ENCODE assay signal across 1 cellular context in the genomic region with DNA sequence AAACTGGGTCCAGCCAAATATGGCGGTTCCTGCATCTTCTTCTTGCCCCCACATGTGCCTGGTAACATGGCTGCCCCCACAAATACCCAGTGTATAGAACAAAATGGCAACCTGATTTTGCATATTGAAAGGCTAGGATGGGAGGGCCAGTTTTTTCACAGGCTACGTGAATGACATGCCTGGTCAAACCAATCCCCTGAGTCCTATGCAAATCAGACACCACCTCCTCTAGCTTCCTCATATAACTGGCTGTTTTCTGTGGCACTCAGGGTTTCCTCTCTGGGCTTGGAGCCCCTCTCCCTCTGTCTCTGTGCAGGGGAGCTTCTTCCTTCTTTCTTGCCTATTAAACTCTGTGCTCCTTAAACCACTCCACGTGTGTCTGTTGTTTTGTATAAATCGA.
TF ChIP-seq lines count a peak whose summit lies in the region.

No MANE protein-coding gene starts in this region.

TF ChIP-seq in H1, 55 proteins besides CTCF, POLR2A, EP300 and RAD21 (continued from another document):
- TF ChIP-seq, protein P1, sequence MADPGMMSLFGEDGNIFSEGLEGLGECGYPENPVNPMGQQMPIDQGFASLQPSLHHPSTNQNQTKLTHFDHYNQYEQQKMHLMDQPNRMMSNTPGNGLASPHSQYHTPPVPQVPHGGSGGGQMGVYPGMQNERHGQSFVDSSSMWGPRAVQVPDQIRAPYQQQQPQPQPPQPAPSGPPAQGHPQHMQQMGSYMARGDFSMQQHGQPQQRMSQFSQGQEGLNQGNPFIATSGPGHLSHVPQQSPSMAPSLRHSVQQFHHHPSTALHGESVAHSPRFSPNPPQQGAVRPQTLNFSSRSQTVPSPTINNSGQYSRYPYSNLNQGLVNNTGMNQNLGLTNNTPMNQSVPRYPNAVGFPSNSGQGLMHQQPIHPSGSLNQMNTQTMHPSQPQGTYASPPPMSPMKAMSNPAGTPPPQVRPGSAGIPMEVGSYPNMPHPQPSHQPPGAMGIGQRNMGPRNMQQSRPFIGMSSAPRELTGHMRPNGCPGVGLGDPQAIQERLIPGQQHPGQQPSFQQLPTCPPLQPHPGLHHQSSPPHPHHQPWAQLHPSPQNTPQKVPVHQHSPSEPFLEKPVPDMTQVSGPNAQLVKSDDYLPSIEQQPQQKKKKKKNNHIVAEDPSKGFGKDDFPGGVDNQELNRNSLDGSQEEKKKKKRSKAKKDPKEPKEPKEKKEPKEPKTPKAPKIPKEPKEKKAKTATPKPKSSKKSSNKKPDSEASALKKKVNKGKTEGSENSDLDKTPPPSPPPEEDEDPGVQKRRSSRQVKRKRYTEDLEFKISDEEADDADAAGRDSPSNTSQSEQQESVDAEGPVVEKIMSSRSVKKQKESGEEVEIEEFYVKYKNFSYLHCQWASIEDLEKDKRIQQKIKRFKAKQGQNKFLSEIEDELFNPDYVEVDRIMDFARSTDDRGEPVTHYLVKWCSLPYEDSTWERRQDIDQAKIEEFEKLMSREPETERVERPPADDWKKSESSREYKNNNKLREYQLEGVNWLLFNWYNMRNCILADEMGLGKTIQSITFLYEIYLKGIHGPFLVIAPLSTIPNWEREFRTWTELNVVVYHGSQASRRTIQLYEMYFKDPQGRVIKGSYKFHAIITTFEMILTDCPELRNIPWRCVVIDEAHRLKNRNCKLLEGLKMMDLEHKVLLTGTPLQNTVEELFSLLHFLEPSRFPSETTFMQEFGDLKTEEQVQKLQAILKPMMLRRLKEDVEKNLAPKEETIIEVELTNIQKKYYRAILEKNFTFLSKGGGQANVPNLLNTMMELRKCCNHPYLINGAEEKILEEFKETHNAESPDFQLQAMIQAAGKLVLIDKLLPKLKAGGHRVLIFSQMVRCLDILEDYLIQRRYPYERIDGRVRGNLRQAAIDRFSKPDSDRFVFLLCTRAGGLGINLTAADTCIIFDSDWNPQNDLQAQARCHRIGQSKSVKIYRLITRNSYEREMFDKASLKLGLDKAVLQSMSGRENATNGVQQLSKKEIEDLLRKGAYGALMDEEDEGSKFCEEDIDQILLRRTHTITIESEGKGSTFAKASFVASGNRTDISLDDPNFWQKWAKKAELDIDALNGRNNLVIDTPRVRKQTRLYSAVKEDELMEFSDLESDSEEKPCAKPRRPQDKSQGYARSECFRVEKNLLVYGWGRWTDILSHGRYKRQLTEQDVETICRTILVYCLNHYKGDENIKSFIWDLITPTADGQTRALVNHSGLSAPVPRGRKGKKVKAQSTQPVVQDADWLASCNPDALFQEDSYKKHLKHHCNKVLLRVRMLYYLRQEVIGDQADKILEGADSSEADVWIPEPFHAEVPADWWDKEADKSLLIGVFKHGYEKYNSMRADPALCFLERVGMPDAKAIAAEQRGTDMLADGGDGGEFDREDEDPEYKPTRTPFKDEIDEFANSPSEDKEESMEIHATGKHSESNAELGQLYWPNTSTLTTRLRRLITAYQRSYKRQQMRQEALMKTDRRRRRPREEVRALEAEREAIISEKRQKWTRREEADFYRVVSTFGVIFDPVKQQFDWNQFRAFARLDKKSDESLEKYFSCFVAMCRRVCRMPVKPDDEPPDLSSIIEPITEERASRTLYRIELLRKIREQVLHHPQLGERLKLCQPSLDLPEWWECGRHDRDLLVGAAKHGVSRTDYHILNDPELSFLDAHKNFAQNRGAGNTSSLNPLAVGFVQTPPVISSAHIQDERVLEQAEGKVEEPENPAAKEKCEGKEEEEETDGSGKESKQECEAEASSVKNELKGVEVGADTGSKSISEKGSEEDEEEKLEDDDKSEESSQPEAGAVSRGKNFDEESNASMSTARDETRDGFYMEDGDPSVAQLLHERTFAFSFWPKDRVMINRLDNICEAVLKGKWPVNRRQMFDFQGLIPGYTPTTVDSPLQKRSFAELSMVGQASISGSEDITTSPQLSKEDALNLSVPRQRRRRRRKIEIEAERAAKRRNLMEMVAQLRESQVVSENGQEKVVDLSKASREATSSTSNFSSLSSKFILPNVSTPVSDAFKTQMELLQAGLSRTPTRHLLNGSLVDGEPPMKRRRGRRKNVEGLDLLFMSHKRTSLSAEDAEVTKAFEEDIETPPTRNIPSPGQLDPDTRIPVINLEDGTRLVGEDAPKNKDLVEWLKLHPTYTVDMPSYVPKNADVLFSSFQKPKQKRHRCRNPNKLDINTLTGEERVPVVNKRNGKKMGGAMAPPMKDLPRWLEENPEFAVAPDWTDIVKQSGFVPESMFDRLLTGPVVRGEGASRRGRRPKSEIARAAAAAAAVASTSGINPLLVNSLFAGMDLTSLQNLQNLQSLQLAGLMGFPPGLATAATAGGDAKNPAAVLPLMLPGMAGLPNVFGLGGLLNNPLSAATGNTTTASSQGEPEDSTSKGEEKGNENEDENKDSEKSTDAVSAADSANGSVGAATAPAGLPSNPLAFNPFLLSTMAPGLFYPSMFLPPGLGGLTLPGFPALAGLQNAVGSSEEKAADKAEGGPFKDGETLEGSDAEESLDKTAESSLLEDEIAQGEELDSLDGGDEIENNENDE (IDR thresholded peaks at IDR 0.05; ENCODE audit: insufficient replicate concordance, low read length), result no peak
- TF ChIP-seq NRF1 (IDR thresholded peaks at IDR 0.05; ENCODE audit: low read depth, low read length), result no peak
- TF ChIP-seq BRCA1 (IDR thresholded peaks at IDR 0.05; ENCODE audit: low read depth, low read length), result no peak
- TF ChIP-seq E2F6 (IDR thresholded peaks at IDR 0.05), result no peak
- TF ChIP-seq SP4 (IDR thresholded peaks at IDR 0.05; ENCODE audit: low read length), result no peak
- no peak for TF ChIP-seq TEAD4 (IDR thresholded peaks at IDR 0.05; ENCODE audit: low read depth, low read length)
- TF ChIP-seq RXRA (IDR thresholded peaks at IDR 0.05; ENCODE audit: insufficient read depth, low read depth, low read length), result no peak
- no peak for TF ChIP-seq JUND (IDR thresholded peaks at IDR 0.05; ENCODE audit: low read length)
- no peak for TF ChIP-seq ZNF274 (IDR thresholded peaks at IDR 0.05; ENCODE audit: borderline replicate concordance, extremely low read depth, low read length)
- no peak for TF ChIP-seq SRF (IDR thresholded peaks at IDR 0.05; ENCODE audit: low read depth, low read length)
- no peak for TF ChIP-seq RFX5 (IDR thresholded peaks at IDR 0.05; ENCODE audit: borderline replicate concordance, low read depth, low read length)
